2 cellular contexts compared by ENCODE assay signal in genomic region chr17:30831663-30832437, GRCh38.
TF ChIP-seq lines count a peak whose summit lies in the region.

TSS of gene ATAD5 (plus strand) at chr17:30831966. CDS start at chr17:30832348, 382 bp downstream.

TF ChIP-seq in GM23338, 12 proteins besides CTCF, POLR2A, EP300 and RAD21 (continued from another document):
- TF ChIP-seq, protein P1, sequence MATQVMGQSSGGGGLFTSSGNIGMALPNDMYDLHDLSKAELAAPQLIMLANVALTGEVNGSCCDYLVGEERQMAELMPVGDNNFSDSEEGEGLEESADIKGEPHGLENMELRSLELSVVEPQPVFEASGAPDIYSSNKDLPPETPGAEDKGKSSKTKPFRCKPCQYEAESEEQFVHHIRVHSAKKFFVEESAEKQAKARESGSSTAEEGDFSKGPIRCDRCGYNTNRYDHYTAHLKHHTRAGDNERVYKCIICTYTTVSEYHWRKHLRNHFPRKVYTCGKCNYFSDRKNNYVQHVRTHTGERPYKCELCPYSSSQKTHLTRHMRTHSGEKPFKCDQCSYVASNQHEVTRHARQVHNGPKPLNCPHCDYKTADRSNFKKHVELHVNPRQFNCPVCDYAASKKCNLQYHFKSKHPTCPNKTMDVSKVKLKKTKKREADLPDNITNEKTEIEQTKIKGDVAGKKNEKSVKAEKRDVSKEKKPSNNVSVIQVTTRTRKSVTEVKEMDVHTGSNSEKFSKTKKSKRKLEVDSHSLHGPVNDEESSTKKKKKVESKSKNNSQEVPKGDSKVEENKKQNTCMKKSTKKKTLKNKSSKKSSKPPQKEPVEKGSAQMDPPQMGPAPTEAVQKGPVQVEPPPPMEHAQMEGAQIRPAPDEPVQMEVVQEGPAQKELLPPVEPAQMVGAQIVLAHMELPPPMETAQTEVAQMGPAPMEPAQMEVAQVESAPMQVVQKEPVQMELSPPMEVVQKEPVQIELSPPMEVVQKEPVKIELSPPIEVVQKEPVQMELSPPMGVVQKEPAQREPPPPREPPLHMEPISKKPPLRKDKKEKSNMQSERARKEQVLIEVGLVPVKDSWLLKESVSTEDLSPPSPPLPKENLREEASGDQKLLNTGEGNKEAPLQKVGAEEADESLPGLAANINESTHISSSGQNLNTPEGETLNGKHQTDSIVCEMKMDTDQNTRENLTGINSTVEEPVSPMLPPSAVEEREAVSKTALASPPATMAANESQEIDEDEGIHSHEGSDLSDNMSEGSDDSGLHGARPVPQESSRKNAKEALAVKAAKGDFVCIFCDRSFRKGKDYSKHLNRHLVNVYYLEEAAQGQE (IDR thresholded peaks at IDR 0.05; ENCODE audit: unreplicated experiment) = no peak
- TF ChIP-seq CREB1 (CRISPR knock-in tag; IDR thresholded peaks at IDR 0.05; ENCODE audit: low read depth) (peak; percentile 28; the same call in 1 of the 2 replicates), JUNB (IDR thresholded peaks at IDR 0.05; ENCODE audit: unreplicated experiment) (no peak)

TF ChIP-seq in neural cell, 6 proteins besides CTCF, POLR2A, EP300 and RAD21 (continued from another document):
- TF ChIP-seq, protein P1 (IDR thresholded peaks at IDR 0.05; ENCODE audit: borderline replicate concordance) = no peak
